ENCODE assay signal across 9 cellular contexts in genomic region chr13:91313103-91313502, GRCh38. TPM values are rescaled to one million over a fixed set of nuclear protein-coding genes. Genes with fewer than 3 reads are reported as not detected.
DNase-seq lines count a peak whose midpoint lies in the region; ATAC-seq, FAIRE-seq and TF ChIP-seq lines count a peak whose summit lies in the region.
"Had no signal": no experiment of that assay in that cellular context is flagged by ENCODE, and none has a peak within 500 bp of the region (broad histone marks: within the 10 kb centered on the region; RNA-seq: fewer than 3 reads in every experiment).

No MANE protein-coding gene starts in this region.

- H3K4me3 ChIP-seq in breast epithelium (no peak overlapping the region), mesendoderm (ENCODE audit: low read length) (no peak overlapping the region)
- H3K4me3 ChIP-seq: skin epidermis had no signal

- no peak overlapping the region for H2BK120ac ChIP-seq in mesendoderm (ENCODE audit: low read depth, low read length)

- H2BK15ac ChIP-seq in mesendoderm (replicated peaks; ENCODE audit: low read depth) = no peak overlapping the region

- H3K27me3 ChIP-seq in breast epithelium = peaks cover 0 to 18% of the 10 kb centered on the region in 2 donors
- no peaks in the 10 kb centered on the region for H3K27me3 ChIP-seq in mesendoderm (ENCODE audit: insufficient read depth, low read length, poor library complexity)

- H3K9ac ChIP-seq in mesendoderm (ENCODE audit: low read length) = no peak overlapping the region

- intact Hi-C loops in CD14-positive monocyte (cut with micrococcal nuclease) (no loop called here), breast epithelium (cut with DNase I; ENCODE audit: low total_unique reads) (no loop called here)

- H3K4me3 Mint-ChIP-seq in CD14-positive monocyte = peak overlapping the region in 1 of 2 donors; percentile 33

- no peak overlapping the region for H2BK5ac ChIP-seq in mesendoderm (ENCODE audit: low read length)

- H3K79me2 ChIP-seq in mesendoderm (ENCODE audit: control insufficient read depth, insufficient read depth, low read length) = no peaks in the 10 kb centered on the region

- no peak overlapping the region for H3K56ac ChIP-seq in mesendoderm (ENCODE audit: low read length)

- DNase-seq in CD14-positive monocyte (ENCODE audit: low spot score) (no peak), GM18507 (ENCODE audit: extremely low spot score, insufficient read length, low read depth) (no peak), NCI-H748 treated with DMSO at 0.1 percent for 48 hours (lab: John Stamatoyannopoulos, UW) (peak; percentile 35), breast epithelium (ENCODE audit: low spot score in 2 of 2) (no peak), mesendoderm (peak; percentile 56), 8988T (no peak), NCI-H1105 treated with DMSO at 0.1 percent for 48 hours (lab: John Stamatoyannopoulos, UW) (no peak)

- no CpG with 5 or more reads among the region's 5 CpGs for WGBS in mesendoderm (ENCODE audit: extremely low coverage, insufficient coverage, low lambda C conversion rate)

- peak; percentile 76 for ATAC-seq in HG02852 (IDR thresholded peaks at IDR 0.05; ENCODE audit: unreplicated experiment)

- peaks cover 11% of the 10 kb centered on the region for H3K4me1 Mint-ChIP-seq in CD14-positive monocyte

- no peak for TF ChIP-seq POLR2A in breast epithelium (IDR thresholded peaks at IDR 0.05)

- no peak overlapping the region for H2AK5ac ChIP-seq in mesendoderm (ENCODE audit: low read length)

- peak; percentile 68 for FAIRE-seq in GM18507 (lab: Jason Lieb, UNC)

- H3K18ac ChIP-seq in mesendoderm (ENCODE audit: low read length) = no peak overlapping the region

- H3K27ac ChIP-seq in breast epithelium (no peak overlapping the region), mesendoderm (ENCODE audit: low read depth, low read length) (no peak overlapping the region)
- H3K27ac ChIP-seq: skin epidermis had no signal

- no peak overlapping the region for H3K4ac ChIP-seq in mesendoderm (ENCODE audit: low read depth, low read length)

- peaks cover 3 to 11% (median 4%) of the 10 kb centered on the region in 3 donors for H3K27me3 Mint-ChIP-seq in CD14-positive monocyte (ENCODE audit: low read depth in 3 of 3)

- no peak overlapping the region for H3K23ac ChIP-seq in mesendoderm (ENCODE audit: low read length)

- H3K9me3 Mint-ChIP-seq in CD14-positive monocyte = no peaks in the 10 kb centered on the region

- no peaks in the 10 kb centered on the region for H3K9me3 ChIP-seq in breast epithelium

- no peak overlapping the region for H4K8ac ChIP-seq in mesendoderm (ENCODE audit: low read depth, low read length)

- peak; percentile 33 for TF ChIP-seq CTCF in CD14-positive monocyte (IDR thresholded peaks at IDR 0.05)
- peak in 2 of 3 donors; percentile 16 to 24 for TF ChIP-seq CTCF in breast epithelium (IDR thresholded peaks at IDR 0.05)

- no peak overlapping the region for H3K27ac Mint-ChIP-seq in CD14-positive monocyte

- no peak overlapping the region for H3K4me2 ChIP-seq in mesendoderm (ENCODE audit: low read length)

- H3K79me1 ChIP-seq in mesendoderm (ENCODE audit: low read length) = no peaks in the 10 kb centered on the region

- H3K4me1 ChIP-seq in breast epithelium = no peaks in the 10 kb centered on the region
- no peaks in the 10 kb centered on the region for H3K4me1 ChIP-seq in mesendoderm (ENCODE audit: control insufficient read depth, low read depth, low read length)

- H4K5ac ChIP-seq in mesendoderm (ENCODE audit: low read length) = no peak overlapping the region

- no peaks in the 10 kb centered on the region for H3K36me3 Mint-ChIP-seq in CD14-positive monocyte

- H3K36me3 ChIP-seq in breast epithelium = no peaks in the 10 kb centered on the region
- no peaks in the 10 kb centered on the region for H3K36me3 ChIP-seq in mesendoderm (ENCODE audit: control insufficient read depth, insufficient read depth, low read length)

RNA-seq across cellular contexts. Expression of gene MIR17HG, which starts 34.4 kb away (rescaled TPM):
- under 1 TPM; 0.05 to 0.30 TPM for polyA plus RNA-seq in CD14-positive monocyte
- 1 to 10 TPM; 1.9 to 6.7 (median 6.6) TPM for total RNA-seq in breast epithelium
- 10.9 TPM for polyA plus RNA-seq in mesendoderm (2013, experiment 1 of 2)
- polyA plus RNA-seq in mesendoderm (2013, experiment 2 of 2) = 10.4 TPM

Comparison
In these comparisons a context has a peak if more than half of its experiments do, and no peak if none do; other contexts are left out.
1. DNase-seq: peak in NCI-H748 treated with DMSO at 0.1 percent for 48 hours (single experiment) and mesendoderm (single experiment); none in CD14-positive monocyte (single experiment), GM18507 (single experiment), breast epithelium (0 of 2), 8988T (single experiment) and NCI-H1105 treated with DMSO at 0.1 percent for 48 hours (single experiment).